In the genomic region with DNA sequence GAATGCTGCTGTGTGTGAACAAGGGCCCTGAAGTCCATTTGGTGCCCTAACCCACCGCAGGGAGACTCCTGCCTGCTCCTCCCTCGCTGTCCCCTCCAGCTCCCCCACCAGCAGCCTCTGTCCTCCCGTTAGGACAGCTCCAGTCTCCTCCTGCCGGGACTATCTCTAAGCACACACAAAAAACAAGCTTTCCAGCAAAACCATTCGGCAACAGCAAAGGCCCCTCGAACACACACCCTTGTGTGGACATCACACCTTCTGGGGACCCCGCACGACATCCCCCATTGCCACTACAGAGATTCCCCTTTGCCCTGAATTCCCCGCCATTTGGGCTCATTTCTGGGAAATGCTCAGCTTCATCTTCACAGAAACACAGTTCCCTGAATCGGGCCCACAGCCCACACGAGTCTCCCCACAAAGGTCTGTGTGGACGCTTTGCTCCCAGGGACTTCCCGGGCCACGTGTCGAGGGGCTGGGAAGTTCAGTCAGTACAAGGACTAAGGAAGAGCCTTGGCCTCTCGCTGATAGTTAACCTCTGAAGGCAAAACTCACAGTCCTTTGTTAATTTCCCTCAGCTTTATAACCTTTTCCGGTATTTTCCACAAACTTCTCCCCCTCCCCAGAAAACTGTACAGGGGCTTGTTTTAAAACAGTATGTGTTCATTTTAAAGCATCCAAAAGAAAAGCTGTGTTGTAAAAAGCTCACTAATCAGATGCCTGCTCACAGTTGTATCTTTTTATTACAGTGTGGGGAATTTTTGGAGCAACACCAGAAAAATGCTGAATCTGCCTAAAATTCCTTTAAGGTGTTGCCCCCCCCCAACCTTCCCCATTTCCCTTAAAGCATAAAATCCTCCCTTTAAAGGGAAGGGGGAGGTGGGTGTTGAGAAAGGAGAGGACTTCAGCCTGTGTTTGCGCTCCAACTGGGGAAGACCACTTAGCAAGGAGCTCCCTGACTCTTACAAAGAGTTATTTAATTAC, we compare ENCODE assay signal across 8 cellular contexts. TPM values are rescaled to one million over a fixed set of nuclear protein-coding genes. Genes with fewer than 3 reads are reported as not detected.
DNase-seq lines count a peak whose midpoint lies in the region; ATAC-seq and TF ChIP-seq lines count a peak whose summit lies in the region.

No MANE protein-coding gene starts in this region.

- peaks cover 55% of the 10 kb centered on the region for H4K20me1 ChIP-seq in osteoblast (ENCODE audit: insufficient read depth, low read length)

- POLR2A ChIA-PET in Panc1 (lab: Charles Lee): interaction anchor here (0.7 to 1.2 kb wide), 3 partner anchors 10 to 132 kb away, joined by 4 to 8 read pairs (median 6); no protein-coding TSS in a partner anchor

- no peaks in the 10 kb centered on the region for H3K27me3 ChIP-seq in Panc1 (ENCODE audit: control insufficient read depth, insufficient read depth, low read length)
- no peaks in the 10 kb centered on the region for H3K27me3 ChIP-seq in effector memory CD4-positive, alpha-beta T cell (replicated peaks; ENCODE audit: control insufficient read depth, insufficient read depth, low read length, poor library complexity, severe bottlenecking)
- H3K27me3 ChIP-seq in osteoblast (ENCODE audit: insufficient read depth, low read length): no peaks in the 10 kb centered on the region

- TF ChIP-seq CTCF in Panc1 (IDR thresholded peaks at IDR 0.05) (no peak), osteoblast (IDR thresholded peaks at IDR 0.05; ENCODE audit: extremely low read depth, low read depth, low read length) (no peak)

- H2AFZ ChIP-seq in osteoblast (ENCODE audit: low read length): no peak overlapping the region

- peak; percentile 58 for DNase-seq in CD1c-positive myeloid dendritic cell (ENCODE audit: extremely low spot score)
- DNase-seq in Panc1 (ENCODE audit: low read depth, low spot score): no peak
- DNase-seq in effector memory CD4-positive, alpha-beta T cell: no peak
- DNase-seq in osteoblast (ENCODE audit: insufficient read length, low spot score, missing footprints): peak; percentile 90
- no peak for DNase-seq in NCI-H187 (lab: John Stamatoyannopoulos, UW)
- no peak for DNase-seq in effector CD4-positive, alpha-beta T cell
- no peak for DNase-seq in mucosa of gallbladder (ENCODE audit: low spot score)

- H3K4me2 ChIP-seq in osteoblast (ENCODE audit: insufficient read depth, low read length): peak overlapping the region; percentile 20

- H3K9me3 ChIP-seq in Panc1 (ENCODE audit: control insufficient read depth, insufficient read depth, low read depth, low read length) (no peaks in the 10 kb centered on the region), osteoblast (ENCODE audit: low read depth, low read length) (no peaks in the 10 kb centered on the region)
- H3K9me3 ChIP-seq in effector memory CD4-positive, alpha-beta T cell (ENCODE audit: control insufficient read depth, low read length): no peaks in the 10 kb centered on the region

- in situ Hi-C loops in Panc1 (cut with HindIII; ENCODE audit: low pct_unique_long_range_greater_than_20kb, low sequenced_read_pairs): loop anchor here (5.0 kb wide), 1 partner anchor 83 kb away; no protein-coding TSS in a partner anchor

- H3K27ac ChIP-seq in Panc1 (ENCODE audit: low read length) (peak overlapping the region; percentile 99), osteoblast (ENCODE audit: low read depth, low read length) (peak overlapping the region; percentile 70)
- no peak overlapping the region for H3K27ac ChIP-seq in effector memory CD4-positive, alpha-beta T cell (ENCODE audit: insufficient read depth, low read length, poor library complexity, severe bottlenecking)

- no peaks in the 10 kb centered on the region; the same call in 1 of the 2 replicates for H3K36me3 ChIP-seq in Panc1 (ENCODE audit: control insufficient read depth, insufficient read depth, low read length)
- H3K36me3 ChIP-seq in effector memory CD4-positive, alpha-beta T cell (ENCODE audit: control insufficient read depth, insufficient read depth, low read length): peaks cover 19% of the 10 kb centered on the region
- peaks cover 39% of the 10 kb centered on the region for H3K36me3 ChIP-seq in osteoblast (ENCODE audit: insufficient read depth, low read length)

- no TSS peak for BruUV-seq in Panc1 (replicated peaks; lab: Mats Ljungman, UMichigan)

- H3K79me2 ChIP-seq in osteoblast (ENCODE audit: insufficient read depth, low read length): peaks cover 98% of the 10 kb centered on the region

- H3K4me1 ChIP-seq in Panc1 (ENCODE audit: control insufficient read depth, insufficient read depth, low read length): peaks cover 82% of the 10 kb centered on the region
- H3K4me1 ChIP-seq in effector memory CD4-positive, alpha-beta T cell (ENCODE audit: control insufficient read depth, insufficient read depth, low read length, poor library complexity, severe bottlenecking): peaks cover 73% of the 10 kb centered on the region
- H3K4me1 ChIP-seq in osteoblast (ENCODE audit: insufficient read depth, low read length): peaks cover 89% of the 10 kb centered on the region

- CTCF ChIA-PET in Panc1 (lab: Charles Lee): interaction anchor here (0.7 to 0.8 kb wide), 2 partner anchors 21 to 101 kb away, joined by 3 read pairs; no protein-coding TSS in a partner anchor

- intact Hi-C loops in Panc1 (cut with micrococcal nuclease; ENCODE audit: unreplicated experiment): loop anchor here (10.0 kb wide), 1 partner anchor 140 kb away; no protein-coding TSS in a partner anchor

- ATAC-seq in Panc1 (peak; percentile 11; the same call in 1 of the 2 replicates), HG02884 (IDR thresholded peaks at IDR 0.05; ENCODE audit: unreplicated experiment) (no peak)

- H3K4me3 ChIP-seq in Panc1 (ENCODE audit: low read depth in 2 of 2, low read length in 2 of 2): peak overlapping the region in 1 of 2 experiments; percentile 14; a peak in 1 of 4 replicates
- peak overlapping the region; percentile 17 for H3K4me3 ChIP-seq in effector memory CD4-positive, alpha-beta T cell (ENCODE audit: insufficient read depth, low read depth, low read length, poor library complexity, severe bottlenecking)
- no peak overlapping the region for H3K4me3 ChIP-seq in osteoblast (ENCODE audit: insufficient read depth, low read length)

RNA-seq across cellular contexts. Expression of a gene that starts 25.9 kb away (rescaled TPM):
- total RNA-seq in Panc1 (2021; ENCODE audit: unreplicated experiment): 21.3 TPM
- polyA plus RNA-seq in Panc1 (2012; ENCODE audit: insufficient read length): 14.5 TPM
- 76.0 and 81.6 TPM in 2 replicates for total RNA-seq in osteoblast
- 20.0 TPM for total RNA-seq in mucosa of gallbladder

Comparison
In these comparisons a context has a peak if more than half of its experiments do, and no peak if none do; other contexts are left out.
1. DNase-seq: peak in CD1c-positive myeloid dendritic cell (single experiment) and osteoblast (single experiment); none in Panc1 (single experiment), effector memory CD4-positive, alpha-beta T cell (0 of 3), NCI-H187 (0 of 2), effector CD4-positive, alpha-beta T cell (single experiment) and mucosa of gallbladder (single experiment).